ENCODE assay signal across 10 cellular contexts in the genomic region with DNA sequence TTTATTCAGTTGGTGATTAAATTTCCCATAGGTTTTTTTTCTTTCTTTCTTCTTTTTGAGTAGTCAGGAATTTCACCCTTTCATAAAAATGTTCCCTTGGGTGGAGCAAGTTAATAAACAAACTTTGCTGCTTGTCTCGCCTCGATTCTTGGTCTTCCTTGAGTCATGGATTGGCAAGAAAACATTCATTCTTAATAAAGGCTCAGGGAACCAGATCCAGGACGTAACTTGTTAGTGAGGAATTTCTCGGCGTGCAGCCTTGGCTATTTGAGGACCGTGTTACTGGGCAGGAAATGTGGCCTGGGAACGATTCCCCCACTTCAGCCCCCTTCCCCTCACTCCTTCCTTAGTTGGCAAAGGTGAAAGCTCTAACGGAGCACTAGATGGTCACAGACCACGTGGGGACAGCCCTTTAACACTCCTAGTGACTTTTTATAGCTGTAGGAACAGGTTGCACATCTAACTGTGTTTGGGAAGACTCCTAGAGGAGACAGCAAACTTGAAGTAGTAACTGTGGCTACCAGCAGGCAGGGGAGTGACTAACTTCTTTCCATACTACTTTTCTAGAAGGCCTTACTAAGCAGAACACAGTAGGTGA.
DNase-seq lines count a peak whose midpoint lies in the region; ATAC-seq and TF ChIP-seq lines count a peak whose summit lies in the region.
"Had no signal": no experiment of that assay in that cellular context is flagged by ENCODE, and none has a peak within 500 bp of the region (broad histone marks: within the 10 kb centered on the region; RNA-seq: fewer than 3 reads in every experiment).

No MANE protein-coding gene starts in this region.

- intact Hi-C loops in sciatic nerve (cut with DNase I): no loop called here

- TF ChIP-seq CTCF in astrocyte of the cerebellum (IDR thresholded peaks at IDR 0.05; ENCODE audit: low read depth, low read length, missing control alignments) (no peak), hepatocyte (IDR thresholded peaks at IDR 0.05; ENCODE audit: poor library complexity) (no peak)

- H3K27ac ChIP-seq in hepatocyte: no peak overlapping the region
- H3K27ac ChIP-seq in Karpas-422 (ENCODE audit: low read length): no peak overlapping the region

- WGBS in hepatocyte (ENCODE audit: low lambda C conversion rate, missing lambda C conversion rate): 35% methylated on average over 9 of the region's 9 CpGs

- H2AFZ ChIP-seq in hepatocyte (no peak overlapping the region), Karpas-422 (ENCODE audit: low read length) (no peak overlapping the region)

- ATAC-seq in sciatic nerve: peak; percentile 48
- ATAC-seq in HG03135 (IDR thresholded peaks at IDR 0.05; ENCODE audit: unreplicated experiment): no peak
- ATAC-seq: activated T-cell treated with anti-CD3 and anti-CD28 coated beads, Interleukin-2, amount 50 U/mL, for 72 hours had no signal

- no peaks in the 10 kb centered on the region for H3K9me3 ChIP-seq in hepatocyte (ENCODE audit: low read depth)
- no peaks in the 10 kb centered on the region for H3K9me3 ChIP-seq in Karpas-422 (ENCODE audit: low read length)

- in situ Hi-C loops in astrocyte of the cerebellum (cut with HindIII; ENCODE audit: low sequenced_read_pairs): no loop called here

- H3K9ac ChIP-seq in Karpas-422 (ENCODE audit: low read length): no peak overlapping the region

- DNase-seq in EL (peak; percentile 83), astrocyte of the cerebellum (ENCODE audit: low read depth) (peak; percentile 50), hepatocyte (ENCODE audit: low spot score) (no peak), sciatic nerve (ENCODE audit: low spot score) (no peak), activated gamma-delta T cell (lab: John Stamatoyannopoulos, UW) (no peak), Karpas-422 (no peak), CD1c-positive myeloid dendritic cell (ENCODE audit: extremely low spot score) (no peak)
- DNase-seq: activated T-cell treated with anti-CD3 and anti-CD28 coated beads, Interleukin-2, amount 50 U/mL, for 72 hours; KG1 had no signal

- H3K79me2 ChIP-seq in hepatocyte (peaks cover 2% of the 10 kb centered on the region), Karpas-422 (ENCODE audit: low read length) (no peaks in the 10 kb centered on the region)

- H3K4me3 ChIP-seq in astrocyte of the cerebellum (ENCODE audit: low read depth, low read length): no peak overlapping the region
- no peak overlapping the region for H3K4me3 ChIP-seq in hepatocyte
- H3K4me3 ChIP-seq in Karpas-422 (ENCODE audit: low read length): no peak overlapping the region

- H3K36me3 ChIP-seq in hepatocyte (replicated peaks; ENCODE audit: insufficient read depth, low read depth) (no peaks in the 10 kb centered on the region), Karpas-422 (ENCODE audit: insufficient read depth, low read length) (no peaks in the 10 kb centered on the region)

- H3K9me2 ChIP-seq in hepatocyte (replicated peaks; ENCODE audit: insufficient read depth) (no peaks in the 10 kb centered on the region), Karpas-422 (replicated peaks; ENCODE audit: insufficient read depth, low read length) (no peaks in the 10 kb centered on the region)

- H3K4me2 ChIP-seq in hepatocyte (peak overlapping the region; percentile 99), Karpas-422 (ENCODE audit: low read depth, low read length, poor library complexity, severe bottlenecking) (no peak overlapping the region)

- H3K27me3 ChIP-seq in hepatocyte: peaks cover 41% of the 10 kb centered on the region
- no peaks in the 10 kb centered on the region for H3K27me3 ChIP-seq in Karpas-422 (ENCODE audit: low read length)

- H4K20me1 ChIP-seq in hepatocyte (ENCODE audit: insufficient read depth, poor library complexity, severe bottlenecking) (no peaks in the 10 kb centered on the region), Karpas-422 (ENCODE audit: insufficient read depth, low read depth, low read length) (no peaks in the 10 kb centered on the region)

- H3K4me1 ChIP-seq in hepatocyte (ENCODE audit: insufficient read depth): peaks cover 10% of the 10 kb centered on the region
- no peaks in the 10 kb centered on the region for H3K4me1 ChIP-seq in Karpas-422 (ENCODE audit: low read length)

Comparison
In these comparisons a context has a peak if more than half of its experiments do, and no peak if none do; other contexts are left out.
1. DNase-seq: peak in EL (single experiment) and astrocyte of the cerebellum (single experiment); none in hepatocyte (single experiment), sciatic nerve (single experiment), activated gamma-delta T cell (single experiment), Karpas-422 (single experiment) and CD1c-positive myeloid dendritic cell (single experiment).